8 cellular contexts compared by ENCODE assay signal in genomic region chr17:45783593-45784292, GRCh38. TPM values are rescaled to one million over a fixed set of nuclear protein-coding genes. Genes with fewer than 3 reads are reported as not detected.
DNase-seq lines count a peak whose midpoint lies in the region; ATAC-seq and TF ChIP-seq lines count a peak whose summit lies in the region.

No MANE protein-coding gene starts in this region.

- H3K27ac ChIP-seq in A673 (ENCODE audit: low read depth, low read length, poor library complexity, severe bottlenecking): no peak overlapping the region

- no peaks in the 10 kb centered on the region for H3K9me3 Mint-ChIP-seq in activated T-helper 17 cell treated with anti-CD3 and anti-CD28 coated beads, Interleukin-2, amount 50 U/mL, for 72 hours

- H3K4me1 Mint-ChIP-seq in activated T-helper 17 cell treated with anti-CD3 and anti-CD28 coated beads, Interleukin-2, amount 50 U/mL, for 72 hours: no peaks in the 10 kb centered on the region

- H3K4me3 Mint-ChIP-seq in activated T-helper 17 cell treated with anti-CD3 and anti-CD28 coated beads, Interleukin-2, amount 50 U/mL, for 72 hours: peak overlapping the region; percentile 61

- CTCF ChIA-PET in A673 (lab: Charles Lee): no interaction called here
- CTCF ChIA-PET in HEK293T (lab: Yijun Ruan, JAX): interaction anchor here (0.6 to 3.5 kb wide), 27 partner anchors 9 to 400 kb away, joined by 3 to 38 read pairs (median 3); no protein-coding TSS in a partner anchor

- DNase-seq in A673 (ENCODE audit: low spot score) (peak; percentile 33), HEK293T (ENCODE audit: extremely low spot score) (peak; percentile 70), mucosa of gallbladder (ENCODE audit: low spot score) (no peak), Kasumi-1 (lab: John Stamatoyannopoulos, UW) (no peak)
- peak; percentile 14 for DNase-seq in stimulated activated naive CD8-positive, alpha-beta T cell treated with anti-CD3 and anti-CD28 coated beads, Interleukin-15, Interleukin-2, amounts not matched to agents 100 U/mL and 50 U/mL, for 24 hours

- no peak overlapping the region for H3K27ac Mint-ChIP-seq in activated T-helper 17 cell treated with anti-CD3 and anti-CD28 coated beads, Interleukin-2, amount 50 U/mL, for 72 hours

- H3K27me3 ChIP-seq in A673 (replicated peaks; ENCODE audit: insufficient read depth, low read depth, low read length, poor library complexity) (peaks cover 15% of the 10 kb centered on the region), iPS-15b (ENCODE audit: control insufficient read depth, insufficient read depth, low read length) (peaks cover 58% of the 10 kb centered on the region)

- BruUV-seq in A673 (replicated peaks; lab: Mats Ljungman, UMichigan): no TSS peak

- H3K9ac ChIP-seq in iPS-15b (ENCODE audit: low read depth, low read length): no peak overlapping the region

- POLR2A ChIA-PET in A673 (lab: Charles Lee; ENCODE audit: low non-redundant PET) (no interaction called here), HEK293T (lab: Yijun Ruan, JAX) (interaction anchor here (0.6 to 1.4 kb wide), 6 partner anchors 8 to 141 kb away, joined by 3 to 5 read pairs (median 4); no protein-coding TSS in a partner anchor)

- intact Hi-C loops in A673 (cut with micrococcal nuclease; ENCODE audit: unreplicated experiment): no loop called here

- ATAC-seq in activated T-helper 17 cell treated with anti-CD3 and anti-CD28 coated beads, Interleukin-2, amount 50 U/mL, for 72 hours (replicated peaks): peak; percentile 3
- no peak for ATAC-seq in stimulated activated naive CD8-positive, alpha-beta T cell treated with anti-CD3 and anti-CD28 coated beads, Interleukin-15, Interleukin-2, amounts not matched to agents 100 U/mL and 50 U/mL, for 24 hours
- no peak for ATAC-seq in HG02642 (IDR thresholded peaks at IDR 0.05; ENCODE audit: poor library complexity, unreplicated experiment)

- H3K4me1 ChIP-seq in A673 (ENCODE audit: insufficient read depth, low read length, poor library complexity, severe bottlenecking): no peaks in the 10 kb centered on the region
- H3K4me1 ChIP-seq in iPS-15b (ENCODE audit: control insufficient read depth, insufficient read depth, low read length): no peaks in the 10 kb centered on the region

- no peaks in the 10 kb centered on the region for H3K36me3 Mint-ChIP-seq in activated T-helper 17 cell treated with anti-CD3 and anti-CD28 coated beads, Interleukin-2, amount 50 U/mL, for 72 hours (ENCODE audit: low read depth)

- H3K4me3 ChIP-seq in A673 (ENCODE audit: low read depth, low read length, poor library complexity, severe bottlenecking) (peak overlapping the region; percentile 40), iPS-15b (ENCODE audit: low read depth, low read length) (peak overlapping the region; percentile 79)

- H3K9me3 ChIP-seq in A673 (ENCODE audit: low read depth, low read length, poor library complexity, severe bottlenecking): no peaks in the 10 kb centered on the region
- H3K9me3 ChIP-seq in iPS-15b (ENCODE audit: control insufficient read depth, insufficient read depth, low read length): no peaks in the 10 kb centered on the region

- H3K36me3 ChIP-seq in A673 (ENCODE audit: insufficient read depth, low read length, poor library complexity, severe bottlenecking): no peaks in the 10 kb centered on the region
- no peaks in the 10 kb centered on the region for H3K36me3 ChIP-seq in iPS-15b (ENCODE audit: control insufficient read depth, insufficient read depth, low read length)

- peaks cover 48% of the 10 kb centered on the region for H3K27me3 Mint-ChIP-seq in activated T-helper 17 cell treated with anti-CD3 and anti-CD28 coated beads, Interleukin-2, amount 50 U/mL, for 72 hours

- TF ChIP-seq CTCF in A673 (conservative IDR thresholded peaks at IDR 0.05; ENCODE audit: low read depth, low read length): no peak

TF ChIP-seq in HEK293T, 16 proteins besides CTCF, POLR2A, EP300 and RAD21:
- TF ChIP-seq NFRKB (IDR thresholded peaks at IDR 0.05): no peak
- no peak for TF ChIP-seq ARNT (IDR thresholded peaks at IDR 0.05)
- TF ChIP-seq LEF1 (IDR thresholded peaks at IDR 0.05; ENCODE audit: borderline replicate concordance): no peak
- no peak for TF ChIP-seq BHLHE40 (IDR thresholded peaks at IDR 0.05; ENCODE audit: borderline replicate concordance)
- no peak for TF ChIP-seq HDGF (IDR thresholded peaks at IDR 0.05; ENCODE audit: borderline replicate concordance)
- no peak for TF ChIP-seq ELF4 (IDR thresholded peaks at IDR 0.05)
- TF ChIP-seq CTBP1 (IDR thresholded peaks at IDR 0.05; ENCODE audit: borderline replicate concordance): no peak
- no peak; the same call in 1 of the 2 replicates for TF ChIP-seq L3MBTL2 (conservative IDR thresholded peaks at IDR 0.05)

RNA-seq across cellular contexts. Expression of gene CRHR1, which starts 0.4 kb away (rescaled TPM):
- total RNA-seq in A673 (2021) (not detected in 2 replicates), mucosa of gallbladder (not detected)
- under 1 TPM in 1 of 2 donors, not detected in 1; 0.71 TPM for total RNA-seq in activated T-helper 17 cell treated with anti-CD3 and anti-CD28 coated beads, Interleukin-2, amount 50 U/mL, for 72 hours

Comparison
In these comparisons a context has a peak if more than half of its experiments do, and no peak if none do; other contexts are left out.
1. DNase-seq: peak in A673 (single experiment), HEK293T (single experiment) and stimulated activated naive CD8-positive, alpha-beta T cell treated with anti-CD3 and anti-CD28 coated beads, Interleukin-15, Interleukin-2, amounts not matched to agents 100 U/mL and 50 U/mL, for 24 hours (single experiment); none in mucosa of gallbladder (single experiment) and Kasumi-1 (0 of 2).